17 cellular contexts compared by ENCODE assay signal in the genomic region with DNA sequence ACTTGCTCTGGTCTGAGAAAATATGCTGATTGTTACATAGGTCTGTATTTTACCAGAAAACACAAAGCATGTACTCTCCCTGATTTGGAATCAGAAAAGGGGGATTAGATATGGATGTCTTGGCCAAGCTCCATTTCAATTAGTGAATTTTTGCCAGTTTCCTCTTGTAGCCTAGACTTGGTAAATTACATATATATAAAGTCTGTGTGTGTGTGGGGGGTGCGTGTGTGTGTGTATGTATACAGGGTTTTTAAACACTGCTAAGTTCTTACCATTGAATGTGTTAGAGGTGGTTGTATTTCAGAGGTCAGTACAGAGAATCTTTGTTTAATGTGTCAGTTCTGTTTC. TPM values are rescaled to one million over a fixed set of nuclear protein-coding genes. Genes with fewer than 3 reads are reported as not detected.
DNase-seq lines count a peak whose midpoint lies in the region; ATAC-seq and TF ChIP-seq lines count a peak whose summit lies in the region.
"Had no signal": no experiment of that assay in that cellular context is flagged by ENCODE, and none has a peak within 500 bp of the region (broad histone marks: within the 10 kb centered on the region; RNA-seq: fewer than 3 reads in every experiment).

No MANE protein-coding gene starts in this region.

- H3K36me3 ChIP-seq in SJSA1 (no peaks in the 10 kb centered on the region), fibroblast of lung (ENCODE audit: control insufficient read depth, insufficient read depth, low read length) (no peaks in the 10 kb centered on the region)
- H3K36me3 ChIP-seq: prostate gland, stomach, uterus had no signal

- H3K79me2 ChIP-seq in fibroblast of lung (ENCODE audit: control insufficient read depth, insufficient read depth, low read length) = peaks cover 47% of the 10 kb centered on the region

- ATAC-seq in effector memory CD8-positive, alpha-beta T cell (replicated peaks) = no peak
- ATAC-seq in HG03139 (IDR thresholded peaks at IDR 0.05; ENCODE audit: unreplicated experiment) = no peak
- ATAC-seq in HG03354 (IDR thresholded peaks at IDR 0.05; ENCODE audit: poor library complexity, severe bottlenecking, unreplicated experiment) = no peak

- H3K27ac ChIP-seq in SJSA1 (peak overlapping the region; percentile 99), fibroblast of lung (ENCODE audit: insufficient read depth, low read length) (peak overlapping the region; percentile 31)
- H3K27ac ChIP-seq: prostate gland had no signal

- peaks cover 34% of the 10 kb centered on the region for H3K4me1 ChIP-seq in SJSA1 (replicated peaks)
- H3K4me1 ChIP-seq in fibroblast of lung (ENCODE audit: control insufficient read depth, extremely low read depth, insufficient read depth, low read length) = peaks cover 5% of the 10 kb centered on the region
- H3K4me1 ChIP-seq: uterus had no signal

- H3K9ac ChIP-seq in fibroblast of lung (ENCODE audit: insufficient read depth, low read length) = no peak overlapping the region

- H3K9me3 ChIP-seq in SJSA1 (replicated peaks) = no peaks in the 10 kb centered on the region
- no peaks in the 10 kb centered on the region for H3K9me3 ChIP-seq in fibroblast of lung (ENCODE audit: control insufficient read depth, insufficient read depth, low read depth, low read length)
- H3K9me3 ChIP-seq: prostate gland, stomach, uterus had no signal

- H3K36me3 Mint-ChIP-seq in nephron progenitor cell (ENCODE audit: low read depth) = peaks cover 46% of the 10 kb centered on the region
- no peaks in the 10 kb centered on the region for H3K36me3 Mint-ChIP-seq in effector memory CD8-positive, alpha-beta T cell (ENCODE audit: insufficient read depth)

- peak overlapping the region; percentile 51 for H3K4me2 ChIP-seq in fibroblast of lung (ENCODE audit: extremely low read depth, insufficient read depth, low read length)

- H3K27me3 ChIP-seq in SJSA1 (replicated peaks) (no peaks in the 10 kb centered on the region), fibroblast of lung (ENCODE audit: control insufficient read depth, insufficient read depth, low read length) (no peaks in the 10 kb centered on the region)

- H3K9me3 Mint-ChIP-seq in nephron progenitor cell = no peaks in the 10 kb centered on the region
- no peaks in the 10 kb centered on the region for H3K9me3 Mint-ChIP-seq in effector memory CD8-positive, alpha-beta T cell
- H3K9me3 Mint-ChIP-seq: activated CD4-positive, alpha-beta memory T cell treated with anti-CD3 and anti-CD28 coated beads, Interleukin-2, amount 10 ng/mL, durations not matched to agents 7 days and 5 days had no signal

- H3K4me3 ChIP-seq in SJSA1 (no peak overlapping the region), fibroblast of lung (replicated peaks in 1 of 4; ENCODE audit: control extremely low read depth in 1 of 4, insufficient read depth in 1 of 4, low read depth in 3 of 4, low read length in 4 of 4) (peak overlapping the region in 1 of 4 experiments; percentile 74)
- H3K4me3 ChIP-seq: prostate gland, stomach, uterus had no signal

- H3K4me3 Mint-ChIP-seq in nephron progenitor cell = peak overlapping the region; percentile 94
- no peak overlapping the region for H3K4me3 Mint-ChIP-seq in effector memory CD8-positive, alpha-beta T cell
- H3K4me3 Mint-ChIP-seq: activated CD4-positive, alpha-beta memory T cell treated with anti-CD3 and anti-CD28 coated beads, Interleukin-2, amount 10 ng/mL, durations not matched to agents 7 days and 5 days had no signal

- peaks cover 34% of the 10 kb centered on the region for H3K4me1 Mint-ChIP-seq in nephron progenitor cell
- peaks cover 17 to 19% of the 10 kb centered on the region in 2 donors for H3K4me1 Mint-ChIP-seq in effector memory CD8-positive, alpha-beta T cell (ENCODE audit: low read depth in 2 of 2)

- peaks cover 3% of the 10 kb centered on the region for H3K27me3 Mint-ChIP-seq in nephron progenitor cell (ENCODE audit: low read depth, poor library complexity)
- peaks cover 51 to 71% of the 10 kb centered on the region in 2 donors for H3K27me3 Mint-ChIP-seq in effector memory CD8-positive, alpha-beta T cell

- DNase-seq in ACHN (peak; percentile 2), SJSA1 (ENCODE audit: low read depth in 1 of 2, low spot score in 2 of 2) (no peak), fibroblast of lung (ENCODE audit: low read depth in 2 of 2) (no peak), nephron progenitor cell (no peak), Ammon's horn (ENCODE audit: low spot score) (no peak)
- no peak for DNase-seq in effector memory CD8-positive, alpha-beta T cell
- DNase-seq: activated CD4-positive, alpha-beta memory T cell treated with anti-CD3 and anti-CD28 coated beads, Interleukin-2, amount 10 ng/mL, durations not matched to agents 7 days and 5 days; cerebellar nuclear complex; Karpas-422; NCI-H1105; NCI-H774; stomach; SW 1271; uterus had no signal

- no peak overlapping the region for H2AFZ ChIP-seq in fibroblast of lung (ENCODE audit: low read length)

- in situ Hi-C loops in ACHN (cut with HindIII; ENCODE audit: low pct_ligation_motif_present, low pct_unique_long_range_greater_than_20kb, low sequenced_read_pairs) = no loop called here

- TF ChIP-seq CTCF in fibroblast of lung (conservative IDR thresholded peaks at IDR 0.05 in 1 of 2, IDR thresholded peaks at IDR 0.05 in 1 of 2; ENCODE audit: low read depth in 1 of 2, low read length in 2 of 2) = no peak
- TF ChIP-seq CTCF in nephron progenitor cell (IDR thresholded peaks at IDR 0.05) = no peak

- H3K27ac Mint-ChIP-seq in nephron progenitor cell = no peak overlapping the region
- H3K27ac Mint-ChIP-seq in effector memory CD8-positive, alpha-beta T cell = no peak overlapping the region
- H3K27ac Mint-ChIP-seq: activated CD4-positive, alpha-beta memory T cell treated with anti-CD3 and anti-CD28 coated beads, Interleukin-2, amount 10 ng/mL, durations not matched to agents 7 days and 5 days had no signal

- no peaks in the 10 kb centered on the region for H4K20me1 ChIP-seq in fibroblast of lung (ENCODE audit: control insufficient read depth, extremely low read depth, insufficient read depth, low read length)

RNA-seq across cellular contexts. Expression of a gene that starts 4.9 kb away (rescaled TPM):
- 46.0 and 69.4 TPM in 2 replicates for total RNA-seq in SJSA1 (2014; rRNA removed; shearing (Covaris generic))
- 190 and 227 TPM in 2 replicates for total RNA-seq in fibroblast of lung
- polyA plus RNA-seq in fibroblast of lung = 51.9 and 144 TPM in 2 replicates
- polyA plus RNA-seq in fibroblast of lung (2012) = 45.9 and 123 TPM in 2 replicates
- polyA minus RNA-seq in fibroblast of lung (ENCODE audit: low replicate concordance) = 175 and 349 TPM in 2 replicates
